In the genomic region with DNA sequence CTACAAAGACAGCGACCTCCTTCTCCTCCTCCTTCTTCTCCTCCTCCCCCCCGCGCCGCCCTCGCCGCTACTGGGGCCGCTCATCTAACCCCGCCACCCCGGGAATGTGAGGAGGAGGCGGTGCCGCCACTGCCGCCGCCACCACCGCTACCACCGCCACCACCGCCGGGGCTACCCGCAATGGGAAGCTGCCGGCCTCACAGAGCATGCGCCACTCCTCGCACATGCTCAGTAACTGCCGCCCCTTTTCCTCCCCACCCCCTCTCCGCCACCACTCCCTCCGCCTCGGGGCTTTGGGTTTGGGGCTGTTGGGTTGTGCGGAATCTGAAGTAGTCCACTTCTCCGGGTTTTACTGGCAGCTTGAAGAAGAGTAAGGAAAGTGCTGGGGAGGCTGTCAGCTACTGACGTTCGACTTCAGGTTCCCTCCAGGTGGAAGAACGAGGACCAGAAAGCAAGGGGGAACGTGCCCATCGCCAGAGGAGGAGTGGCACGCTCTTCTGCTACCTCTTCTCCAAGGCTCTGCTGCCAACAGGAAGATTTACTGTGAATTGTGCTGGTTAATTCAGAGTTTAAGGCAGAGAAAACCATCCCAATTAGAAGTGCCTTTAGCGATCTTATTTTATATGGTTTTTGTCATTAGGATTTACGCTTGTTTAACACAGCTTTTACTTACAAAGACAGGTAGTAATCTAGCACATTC, we compare ENCODE assay signal across 8 cellular contexts. TPM values are rescaled to one million over a fixed set of nuclear protein-coding genes. Genes with fewer than 3 reads are reported as not detected.
DNase-seq lines count a peak whose midpoint lies in the region; ATAC-seq and TF ChIP-seq lines count a peak whose summit lies in the region.

A gene with protein sequence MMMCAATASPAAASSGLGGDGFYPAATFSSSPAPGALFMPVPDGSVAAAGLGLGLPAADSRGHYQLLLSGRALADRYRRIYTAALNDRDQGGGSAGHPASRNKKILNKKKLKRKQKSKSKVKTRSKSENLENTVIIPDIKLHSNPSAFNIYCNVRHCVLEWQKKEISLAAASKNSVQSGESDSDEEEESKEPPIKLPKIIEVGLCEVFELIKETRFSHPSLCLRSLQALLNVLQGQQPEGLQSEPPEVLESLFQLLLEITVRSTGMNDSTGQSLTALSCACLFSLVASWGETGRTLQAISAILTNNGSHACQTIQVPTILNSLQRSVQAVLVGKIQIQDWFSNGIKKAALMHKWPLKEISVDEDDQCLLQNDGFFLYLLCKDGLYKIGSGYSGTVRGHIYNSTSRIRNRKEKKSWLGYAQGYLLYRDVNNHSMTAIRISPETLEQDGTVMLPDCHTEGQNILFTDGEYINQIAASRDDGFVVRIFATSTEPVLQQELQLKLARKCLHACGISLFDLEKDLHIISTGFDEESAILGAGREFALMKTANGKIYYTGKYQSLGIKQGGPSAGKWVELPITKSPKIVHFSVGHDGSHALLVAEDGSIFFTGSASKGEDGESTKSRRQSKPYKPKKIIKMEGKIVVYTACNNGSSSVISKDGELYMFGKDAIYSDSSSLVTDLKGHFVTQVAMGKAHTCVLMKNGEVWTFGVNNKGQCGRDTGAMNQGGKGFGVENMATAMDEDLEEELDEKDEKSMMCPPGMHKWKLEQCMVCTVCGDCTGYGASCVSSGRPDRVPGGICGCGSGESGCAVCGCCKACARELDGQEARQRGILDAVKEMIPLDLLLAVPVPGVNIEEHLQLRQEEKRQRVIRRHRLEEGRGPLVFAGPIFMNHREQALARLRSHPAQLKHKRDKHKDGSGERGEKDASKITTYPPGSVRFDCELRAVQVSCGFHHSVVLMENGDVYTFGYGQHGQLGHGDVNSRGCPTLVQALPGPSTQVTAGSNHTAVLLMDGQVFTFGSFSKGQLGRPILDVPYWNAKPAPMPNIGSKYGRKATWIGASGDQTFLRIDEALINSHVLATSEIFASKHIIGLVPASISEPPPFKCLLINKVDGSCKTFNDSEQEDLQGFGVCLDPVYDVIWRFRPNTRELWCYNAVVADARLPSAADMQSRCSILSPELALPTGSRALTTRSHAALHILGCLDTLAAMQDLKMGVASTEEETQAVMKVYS (N-terminal part only) (minus strand): TSS at position 190 of the 700 bp plus-strand sequence. CDS start 319 bp downstream, outside the sequence.

- H3K23ac ChIP-seq in H9 (ENCODE audit: insufficient read length, low read depth, low read length): no peak within 1 kb of the TSS

- H3K4ac ChIP-seq in H9 (ENCODE audit: low read depth, low read length): no peak within 1 kb of the TSS

- H3K27me3 Mint-ChIP-seq in H9 (ENCODE audit: low read depth): peaks cover 29% of the 10 kb centered on the region
- no peaks in the 10 kb centered on the region for H3K27me3 Mint-ChIP-seq in nephron (ENCODE audit: low read depth)
- no peaks in the 10 kb centered on the region for H3K27me3 Mint-ChIP-seq in stimulated activated naive CD8-positive, alpha-beta T cell treated with anti-CD3 and anti-CD28 coated beads, Interleukin-15, amount 100 ng/mL, for 72 hours

- no peak within 1 kb of the TSS for H4K91ac ChIP-seq in H9 (ENCODE audit: insufficient read length, low read depth, low read length)

- DNase-seq in ELF-1 (ENCODE audit: low read depth, low spot score) (peak; percentile 98), H9 (peak; percentile 98), MG63 (peak; percentile 97), SHP77 treated with DMSO at 0.1 percent for 48 hours (lab: John Stamatoyannopoulos, UW) (peak; percentile 92), fibroblast of the aortic adventitia (ENCODE audit: low read depth) (peak; percentile 99)
- peak; percentile 99 for DNase-seq in activated effector memory CD4-positive, alpha-beta T cell treated with anti-CD3 and anti-CD28 coated beads, Interleukin-2, amount 50 U/mL, for 16 hours
- peak; percentile 96 to 97 for DNase-seq in stimulated activated naive CD8-positive, alpha-beta T cell treated with anti-CD3 and anti-CD28 coated beads, Interleukin-15, amount 100 ng/mL, for 72 hours

- no peak within 1 kb of the TSS for H2BK5ac ChIP-seq in H9 (ENCODE audit: insufficient read length, low read length)

- no peak within 1 kb of the TSS for H4K5ac ChIP-seq in H9 (ENCODE audit: insufficient read length, low read depth, low read length)

- peak within 1 kb of the TSS; percentile 17; the same call in 1 of the 2 replicates for H3K14ac ChIP-seq in H9 (ENCODE audit: insufficient read depth, low read length)

- peaks cover 18% of the 10 kb centered on the region for H3K23me2 ChIP-seq in H9 (ENCODE audit: insufficient read length, low read depth, low read length, poor library complexity, severe bottlenecking)

- peak within 1 kb of the TSS; percentile 99 for H3K4me2 ChIP-seq in H9 (ENCODE audit: insufficient read depth, insufficient read length, low read length)

- no peak within 1 kb of the TSS for H2BK15ac ChIP-seq in H9 (ENCODE audit: low read depth, low read length)

- H3K4me3 Mint-ChIP-seq in H9 (peak within 1 kb of the TSS; percentile 90 to 96), nephron (peak within 1 kb of the TSS; percentile 92 to 98 (median 96))
- H3K4me3 Mint-ChIP-seq in stimulated activated naive CD8-positive, alpha-beta T cell treated with anti-CD3 and anti-CD28 coated beads, Interleukin-15, amount 100 ng/mL, for 72 hours: peak within 1 kb of the TSS; percentile 84 to 97

- H3K4me1 ChIP-seq in H9 (ENCODE audit: insufficient read depth, low read length): no peaks in the 10 kb centered on the region

- H3K36me3 ChIP-seq in MG63: no peaks in the 10 kb centered on the region

- peak within 1 kb of the TSS; percentile 82 for H3K4me3 ChIP-seq in MG63
- H3K4me3 ChIP-seq in fibroblast of the aortic adventitia (ENCODE audit: low read depth, low read length): peak within 1 kb of the TSS; percentile 98

- ATAC-seq in stimulated activated naive CD8-positive, alpha-beta T cell treated with anti-CD3 and anti-CD28 coated beads, Interleukin-15, amount 100 ng/mL, for 72 hours: peak; percentile 70

- H4K20me1 ChIP-seq in H9 (ENCODE audit: control insufficient read depth, insufficient read depth, insufficient read length): peaks cover 2% of the 10 kb centered on the region

- H3K36me3 Mint-ChIP-seq in H9 (ENCODE audit: insufficient read depth in 1 of 3, low read depth in 3 of 3) (no peaks in the 10 kb centered on the region), nephron (ENCODE audit: low read depth) (no peaks in the 10 kb centered on the region)

- H3K9ac ChIP-seq in H9 (ENCODE audit: extremely low read depth, insufficient read length, low read length): peak within 1 kb of the TSS; percentile 43

- no peak within 1 kb of the TSS for H2BK12ac ChIP-seq in H9 (ENCODE audit: insufficient read length, low read depth, low read length)

- H3K9me3 Mint-ChIP-seq in H9 (no peaks in the 10 kb centered on the region), nephron (no peaks in the 10 kb centered on the region)
- H3K9me3 Mint-ChIP-seq in stimulated activated naive CD8-positive, alpha-beta T cell treated with anti-CD3 and anti-CD28 coated beads, Interleukin-15, amount 100 ng/mL, for 72 hours: no peaks in the 10 kb centered on the region

- H2BK20ac ChIP-seq in H9 (ENCODE audit: low read depth, low read length, poor library complexity, severe bottlenecking): no peak within 1 kb of the TSS

- H2AK5ac ChIP-seq in H9 (ENCODE audit: insufficient read length, low read length): no peak within 1 kb of the TSS

- no peak within 1 kb of the TSS for H3T11ph ChIP-seq in H9 (ENCODE audit: low read length)

- no peak within 1 kb of the TSS for H2BK120ac ChIP-seq in H9 (ENCODE audit: low read depth, low read length, poor library complexity, severe bottlenecking)

- H3K4me1 Mint-ChIP-seq in H9: peaks cover 36 to 47% of the 10 kb centered on the region in 2 experiments
- peaks cover 55% of the 10 kb centered on the region for H3K4me1 Mint-ChIP-seq in nephron
- peaks cover 46% of the 10 kb centered on the region for H3K4me1 Mint-ChIP-seq in stimulated activated naive CD8-positive, alpha-beta T cell treated with anti-CD3 and anti-CD28 coated beads, Interleukin-15, amount 100 ng/mL, for 72 hours

- H3K9me3 ChIP-seq in H9 (ENCODE audit: control insufficient read depth, low read depth, low read length) (no peaks in the 10 kb centered on the region), MG63 (no peaks in the 10 kb centered on the region)

- no peak within 1 kb of the TSS for H2AFZ ChIP-seq in H9 (ENCODE audit: low read length)

- WGBS in H9 (ENCODE audit: extremely low coverage, insufficient read length, low lambda C conversion rate): no CpG with 5 or more reads among the region's 35 CpGs

- H3K18ac ChIP-seq in H9 (ENCODE audit: insufficient read length, low read depth, low read length): no peak within 1 kb of the TSS

- H3K27ac Mint-ChIP-seq in H9 (peak within 1 kb of the TSS in 2 of 3 experiments; percentile 73 to 93; a peak in 4 of 7 replicates), nephron (peak within 1 kb of the TSS; percentile 70 to 87 (median 81))
- H3K27ac Mint-ChIP-seq in stimulated activated naive CD8-positive, alpha-beta T cell treated with anti-CD3 and anti-CD28 coated beads, Interleukin-15, amount 100 ng/mL, for 72 hours: peak within 1 kb of the TSS; percentile 98 to 99

- H3K79me1 ChIP-seq in H9 (ENCODE audit: insufficient read depth, low read depth, low read length, poor library complexity, severe bottlenecking): peaks cover under 1% of the 10 kb centered on the region

- no peak within 1 kb of the TSS for H3K27ac ChIP-seq in H9 (ENCODE audit: insufficient read length, low read depth, low read length)

- H3K27me3 ChIP-seq in H9 (ENCODE audit: insufficient read depth, low read length) (peaks cover 3% of the 10 kb centered on the region; the same call in 1 of the 2 replicates), MG63 (no peaks in the 10 kb centered on the region)

- TF ChIP-seq CTCF in H9 (conservative IDR thresholded peaks at IDR 0.05): no peak
- no peak for TF ChIP-seq CTCF in fibroblast of the aortic adventitia (IDR thresholded peaks at IDR 0.05; ENCODE audit: insufficient read depth, low read length)
- TF ChIP-seq CTCF in nephron (IDR thresholded peaks at IDR 0.05; ENCODE audit: unreplicated experiment in 3 of 3): no peak

- H3K56ac ChIP-seq in H9 (ENCODE audit: insufficient read length, low read depth, low read length): no peak within 1 kb of the TSS

- H4K8ac ChIP-seq in H9 (replicated peaks; ENCODE audit: insufficient read length, low read depth, low read length): no peak within 1 kb of the TSS

- peaks cover 2% of the 10 kb centered on the region; the same call in 1 of the 2 replicates for H3K79me2 ChIP-seq in H9 (ENCODE audit: insufficient read depth, low read length)

RNA-seq across cellular contexts. Expression of the gene that starts here (rescaled TPM):
- total RNA-seq in H9 (2021) (26.7 and 32.0 TPM in 2 replicates), fibroblast of the aortic adventitia (ENCODE audit: low replicate concordance) (84.9 and 284 TPM in 2 replicates)
- 3.8 and 20.5 TPM in 2 replicates for total RNA-seq in MG63 (2014; rRNA removed; shearing (Covaris generic); ENCODE audit: low replicate concordance)
